Comparison of ENCODE assay signal across 10 cellular contexts in the genomic region with DNA sequence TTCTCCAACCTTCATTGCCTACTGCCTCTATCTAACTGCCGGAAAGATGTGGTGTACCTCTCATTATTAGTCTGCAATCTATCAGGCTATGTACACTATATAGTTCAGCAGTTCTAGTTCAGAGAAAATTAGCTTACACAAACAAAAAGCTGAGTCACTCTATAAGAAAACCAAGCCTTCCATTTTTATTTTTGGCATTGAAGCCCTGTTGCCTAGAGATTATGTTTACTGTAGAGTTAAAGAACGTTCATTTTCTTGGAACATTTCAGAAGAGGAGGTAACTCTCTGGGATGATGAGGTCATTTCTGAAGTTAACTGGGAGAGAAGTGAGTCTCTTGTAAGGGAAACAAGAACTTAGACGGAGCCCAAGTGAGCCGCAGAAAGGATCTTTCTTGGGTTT.
DNase-seq lines count a peak whose midpoint lies in the region; ATAC-seq and TF ChIP-seq lines count a peak whose summit lies in the region.
"Had no signal": no experiment of that assay in that cellular context is flagged by ENCODE, and none has a peak within 500 bp of the region (broad histone marks: within the 10 kb centered on the region; RNA-seq: fewer than 3 reads in every experiment).

No MANE protein-coding gene starts in this region.

- H3K9me3 Mint-ChIP-seq in MCF 10A (ENCODE audit: unreplicated experiment), result no peaks in the 10 kb centered on the region

- TF ChIP-seq CTCF in MCF 10A (IDR thresholded peaks at IDR 0.05; ENCODE audit: unreplicated experiment), result no peak
- no peak for TF ChIP-seq CTCF in breast epithelium (IDR thresholded peaks at IDR 0.05)
- no peak for TF ChIP-seq CTCF in kidney epithelial cell (IDR thresholded peaks at IDR 0.05; ENCODE audit: insufficient read depth, low read length, poor library complexity, severe bottlenecking)
- TF ChIP-seq CTCF in vagina (IDR thresholded peaks at IDR 0.05), result no peak

- TF ChIP-seq POLR2A in breast epithelium (IDR thresholded peaks at IDR 0.05), result no peak
- no peak for TF ChIP-seq POLR2A in vagina (IDR thresholded peaks at IDR 0.05)

- peaks cover 8% of the 10 kb centered on the region for H3K4me1 Mint-ChIP-seq in MCF 10A (ENCODE audit: insufficient read depth, unreplicated experiment)

- DNase-seq in MCF 10A (ENCODE audit: unreplicated experiment), result peak; percentile 76
- no peak for DNase-seq in breast epithelium (ENCODE audit: low spot score in 2 of 2)
- DNase-seq in amniotic stem cell (lab: John Stamatoyannopoulos, UW), result peak; percentile 88
- peak; percentile 41 for DNase-seq in kidney epithelial cell (ENCODE audit: low read depth)
- no peak for DNase-seq in effector CD4-positive, alpha-beta T cell
- DNase-seq in activated CD8-positive, alpha-beta memory T cell treated with anti-CD3 and anti-CD28 coated beads for 24 hours, result no peak
- no peak for DNase-seq in vagina (ENCODE audit: extremely low spot score in 2 of 2)
- DNase-seq: NCI-H146 had no signal

- H3K36me3 ChIP-seq in breast epithelium (no peaks in the 10 kb centered on the region), kidney epithelial cell (ENCODE audit: control insufficient read depth, insufficient read depth, low read length) (no peaks in the 10 kb centered on the region), vagina (no peaks in the 10 kb centered on the region)
- H3K36me3 ChIP-seq: cardiac muscle cell had no signal

- H3K9me3 ChIP-seq in breast epithelium (no peaks in the 10 kb centered on the region), vagina (no peaks in the 10 kb centered on the region)

- ATAC-seq in HG02642 (IDR thresholded peaks at IDR 0.05; ENCODE audit: poor library complexity, unreplicated experiment), result no peak

- H3K4me3 ChIP-seq in breast epithelium (no peak overlapping the region), kidney epithelial cell (ENCODE audit: low read depth, low read length) (no peak overlapping the region), vagina (no peak overlapping the region)
- H3K4me3 ChIP-seq: cardiac muscle cell had no signal

- H3K4me3 Mint-ChIP-seq in MCF 10A (ENCODE audit: unreplicated experiment), result no peak overlapping the region

- POLR2A ChIA-PET in MCF 10A (lab: Yijun Ruan, JAX), result interaction anchor here (0.6 kb wide), 1 partner anchor 94 kb away, joined by 3 read pairs; no protein-coding TSS in a partner anchor

- intact Hi-C loops in MCF 10A (cut with micrococcal nuclease), result loop anchor here (1.0 to 5.0 kb wide), 2 partner anchors 121 to 182 kb away; no protein-coding TSS in a partner anchor
- intact Hi-C loops in breast epithelium (cut with DNase I; ENCODE audit: low total_unique reads), result no loop called here
- intact Hi-C loops in vagina (cut with DNase I), result no loop called here

- no peaks in the 10 kb centered on the region for H3K27me3 Mint-ChIP-seq in MCF 10A (ENCODE audit: insufficient read depth, unreplicated experiment)

- H3K4me1 ChIP-seq in breast epithelium (no peaks in the 10 kb centered on the region), vagina (peaks cover 10% of the 10 kb centered on the region)

- no peaks in the 10 kb centered on the region for H3K36me3 Mint-ChIP-seq in MCF 10A (ENCODE audit: insufficient read depth, unreplicated experiment)

- BruUV-seq in MCF 10A (replicated peaks; lab: Mats Ljungman, UMichigan), result no TSS peak

- CTCF ChIA-PET in MCF 10A (lab: Yijun Ruan, JAX), result interaction anchor here (0.7 to 3.7 kb wide), 3 partner anchors 14 to 275 kb away, joined by 3 to 22 read pairs (median 4); no protein-coding TSS in a partner anchor

- peak overlapping the region in 1 of 2 donors; percentile 22 for H3K27ac ChIP-seq in breast epithelium
- no peak overlapping the region for H3K27ac ChIP-seq in vagina
- H3K27ac ChIP-seq: cardiac muscle cell had no signal

- no peaks in the 10 kb centered on the region for H3K27me3 ChIP-seq in breast epithelium
- no peaks in the 10 kb centered on the region for H3K27me3 ChIP-seq in kidney epithelial cell (ENCODE audit: control insufficient read depth, insufficient read depth, low read length)
- no peaks in the 10 kb centered on the region for H3K27me3 ChIP-seq in vagina
- H3K27me3 ChIP-seq: cardiac muscle cell had no signal

- peak overlapping the region; percentile 76 for H3K27ac Mint-ChIP-seq in MCF 10A (ENCODE audit: low read depth, unreplicated experiment)

Comparison
In these comparisons a context has a peak if more than half of its experiments do, and no peak if none do; other contexts are left out.
1. DNase-seq: peak in MCF 10A (single experiment), amniotic stem cell (single experiment) and kidney epithelial cell (single experiment); none in breast epithelium (0 of 2), effector CD4-positive, alpha-beta T cell (single experiment), activated CD8-positive, alpha-beta memory T cell treated with anti-CD3 and anti-CD28 coated beads for 24 hours (single experiment) and vagina (0 of 2).